23 cellular contexts compared by ENCODE assay signal in the genomic region with DNA sequence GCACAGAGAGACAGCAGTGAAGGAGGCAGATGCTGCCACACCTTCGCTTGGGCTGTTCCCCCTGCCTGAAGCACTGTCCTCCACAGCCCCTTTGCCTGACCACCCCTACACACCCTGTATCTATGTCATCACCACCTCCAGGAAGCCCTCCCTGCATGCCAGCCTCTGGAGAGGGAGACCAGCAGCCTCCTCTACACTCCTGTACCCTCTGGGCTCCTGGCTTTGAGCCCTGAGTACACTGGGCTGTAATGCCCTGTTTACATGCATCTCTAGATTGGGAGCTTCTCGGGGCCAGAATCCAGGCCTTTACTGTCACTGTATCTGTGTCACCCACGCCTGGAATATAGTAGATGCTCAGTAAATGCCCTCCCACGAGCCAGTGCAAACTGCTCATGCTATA. TPM values are rescaled to one million over a fixed set of nuclear protein-coding genes. Genes with fewer than 3 reads are reported as not detected.
"Had no signal": no experiment of that assay in that cellular context is flagged by ENCODE, and none has a peak within 500 bp of the region (broad histone marks: within the 10 kb centered on the region; RNA-seq: fewer than 3 reads in every experiment).

No MANE protein-coding gene starts in this region.

- H3K9me3 ChIP-seq: esophagus muscularis mucosa, pancreas, transverse colon, vagina had no signal

- H3K4me1 Mint-ChIP-seq: activated B cell treated with CpG ODN at 0.5 μM for 24 hours; activated CD4-positive, alpha-beta memory T cell treated with anti-CD3 and anti-CD28 coated beads, Interleukin-2, amount 10 ng/mL, durations not matched to agents 7 days and 5 days; activated CD4-positive, alpha-beta T cell treated with anti-CD3 and anti-CD28 coated beads for 36 hours had no signal

- ATAC-seq: activated CD4-positive, alpha-beta T cell treated with anti-CD3 and anti-CD28 coated beads for 36 hours; activated T-cell treated with anti-CD3 and anti-CD28 coated beads, Interleukin-2, amount 50 U/mL, for 72 hours; left cardiac atrium; pancreas; right cardiac atrium; T-helper 17 cell had no signal

- H3K27me3 ChIP-seq: pancreas, transverse colon, vagina had no signal

- H3K4me3 Mint-ChIP-seq: activated B cell treated with CpG ODN at 0.5 μM for 24 hours; activated CD4-positive, alpha-beta memory T cell treated with anti-CD3 and anti-CD28 coated beads, Interleukin-2, amount 10 ng/mL, durations not matched to agents 7 days and 5 days; activated CD4-positive, alpha-beta T cell treated with anti-CD3 and anti-CD28 coated beads for 36 hours; activated naive CD4-positive, alpha-beta T cell treated with anti-CD3 and anti-CD28 coated beads for 36 hours; activated T-cell treated with anti-CD3 and anti-CD28 coated beads, Interleukin-2, amount 50 U/mL, for 72 hours; T-helper 17 cell had no signal

- H3K4me1 ChIP-seq: pancreas, transverse colon, vagina had no signal

- H3K27ac ChIP-seq: esophagus muscularis mucosa, pancreas, transverse colon, vagina had no signal

- H3K9me3 Mint-ChIP-seq: activated B cell treated with CpG ODN at 0.5 μM for 24 hours; activated naive CD4-positive, alpha-beta T cell treated with anti-CD3 and anti-CD28 coated beads for 36 hours; activated T-cell treated with anti-CD3 and anti-CD28 coated beads, Interleukin-2, amount 50 U/mL, for 72 hours had no signal

- DNase-seq: activated B cell treated with CpG ODN at 0.5 μM for 24 hours; activated CD4-positive, alpha-beta memory T cell treated with anti-CD3 and anti-CD28 coated beads, Interleukin-2, amount 10 ng/mL, durations not matched to agents 7 days and 5 days; activated CD4-positive, alpha-beta T cell treated with anti-CD3 and anti-CD28 coated beads for 36 hours; activated effector memory CD4-positive, alpha-beta T cell treated with Interleukin-2 at 50 U/mL for 16 hours; activated naive CD4-positive, alpha-beta T cell treated with anti-CD3 and anti-CD28 coated beads for 36 hours; activated T-cell treated with anti-CD3 and anti-CD28 coated beads, Interleukin-2, amount 50 U/mL, for 72 hours; amygdala; effector memory CD4-positive, alpha-beta T cell; glutamatergic neuron; hypothalamus; left cardiac atrium; pancreas; right cardiac atrium; stimulated activated CD4-positive, alpha-beta T cell treated with anti-CD3 and anti-CD28 coated beads, Interleukin-12 subunit alpha, Interleukin-12 subunit beta, amount 100 ng/mL, for 4 hours; stimulated activated CD4-positive, alpha-beta T cell treated with anti-CD3 and anti-CD28 coated beads, Interleukin-4, amount 100 ng/mL, for 4 hours; SW 1271; T-helper 17 cell; transverse colon had no signal

- H3K27ac Mint-ChIP-seq: activated B cell treated with CpG ODN at 0.5 μM for 24 hours; activated CD4-positive, alpha-beta memory T cell treated with anti-CD3 and anti-CD28 coated beads, Interleukin-2, amount 10 ng/mL, durations not matched to agents 7 days and 5 days; activated CD4-positive, alpha-beta T cell treated with anti-CD3 and anti-CD28 coated beads for 36 hours; activated naive CD4-positive, alpha-beta T cell treated with anti-CD3 and anti-CD28 coated beads for 36 hours; activated T-cell treated with anti-CD3 and anti-CD28 coated beads, Interleukin-2, amount 50 U/mL, for 72 hours; T-helper 17 cell had no signal

- H3K36me3 ChIP-seq: esophagus muscularis mucosa, pancreas, transverse colon, vagina had no signal

- H3K27me3 Mint-ChIP-seq: activated CD4-positive, alpha-beta T cell treated with anti-CD3 and anti-CD28 coated beads for 36 hours; T-helper 17 cell had no signal

- H3K4me3 ChIP-seq: esophagus muscularis mucosa, pancreas, transverse colon, vagina had no signal

RNA-seq across cellular contexts. Expression of a gene that starts 5.9 kb away (rescaled TPM):
- total RNA-seq: activated B cell treated with CpG ODN at 0.5 μM for 24 hours; activated naive CD4-positive, alpha-beta T cell treated with anti-CD3 and anti-CD28 coated beads for 36 hours; dermis microvascular lymphatic vessel endothelial cell; endothelial cell of umbilical vein; pulmonary artery endothelial cell had no signal
- polyA plus RNA-seq: endothelial cell of umbilical vein had no signal
